ENCODE assay signal across 8 cellular contexts in genomic region chr17:4499431-4500187, GRCh38. TPM values are rescaled to one million over a fixed set of nuclear protein-coding genes. Genes with fewer than 3 reads are reported as not detected.
DNase-seq lines count a peak whose midpoint lies in the region; ATAC-seq and TF ChIP-seq lines count a peak whose summit lies in the region.

No MANE protein-coding gene starts in this region.

- intact Hi-C loops in head of caudate nucleus (cut with DNase I): loop anchor here (5.0 kb wide), 1 partner anchor 38 kb away; no protein-coding TSS in a partner anchor

- H3K27ac ChIP-seq in SK-N-SH (ENCODE audit: low read depth in 2 of 2, low read length in 1 of 2) (no peak overlapping the region), parathyroid adenoma (no peak overlapping the region)

- H3K4me1 Mint-ChIP-seq in activated CD4-positive, alpha-beta memory T cell treated with anti-CD3 and anti-CD28 coated beads, Interleukin-2, amount 10 ng/mL, durations not matched to agents 7 days and 5 days: peaks cover 21% of the 10 kb centered on the region

- peaks cover 57% of the 10 kb centered on the region for H3K27me3 Mint-ChIP-seq in activated CD4-positive, alpha-beta memory T cell treated with anti-CD3 and anti-CD28 coated beads, Interleukin-2, amount 10 ng/mL, durations not matched to agents 7 days and 5 days

- H3K4me3 ChIP-seq in SK-N-SH (ENCODE audit: low read depth in 2 of 2, low read length in 1 of 2) (no peak overlapping the region), parathyroid adenoma (ENCODE audit: low read depth, low read length) (no peak overlapping the region)

- TF ChIP-seq CTCF in SK-N-SH (IDR thresholded peaks at IDR 0.05) (no peak), parathyroid adenoma (IDR thresholded peaks at IDR 0.05) (no peak)

- no peaks in the 10 kb centered on the region for H3K9me3 Mint-ChIP-seq in activated CD4-positive, alpha-beta memory T cell treated with anti-CD3 and anti-CD28 coated beads, Interleukin-2, amount 10 ng/mL, durations not matched to agents 7 days and 5 days

- H4K20me1 ChIP-seq in SK-N-SH (ENCODE audit: insufficient read depth): 0 out of 2 replicates have a peak, but pooled peaks cover 7% of the 10 kb centered on the region

- H3K9ac ChIP-seq in SK-N-SH: no peak overlapping the region
- H3K9ac ChIP-seq in parathyroid adenoma: no peak overlapping the region

- no peaks in the 10 kb centered on the region for H3K36me3 ChIP-seq in SK-N-SH (replicated peaks in 1 of 2; ENCODE audit: control insufficient read depth in 1 of 2, insufficient read depth in 2 of 2, low read length in 1 of 2)
- H3K36me3 ChIP-seq in parathyroid adenoma (ENCODE audit: control insufficient read depth, insufficient read depth, low read length): no peaks in the 10 kb centered on the region

- WGBS in SK-N-SH (ENCODE audit: low lambda C conversion rate): 4% methylated on average over 27 of the region's 53 CpGs

- no peaks in the 10 kb centered on the region for H3K9me3 ChIP-seq in SK-N-SH
- no peaks in the 10 kb centered on the region for H3K9me3 ChIP-seq in parathyroid adenoma (ENCODE audit: control insufficient read depth, low read length)

- CTCF ChIA-PET in SK-N-SH (lab: Yijun Ruan, JAX): interaction anchor here (0.7 to 3.3 kb wide), 5 partner anchors 12 to 79 kb away, joined by 3 to 10 read pairs (median 3); no protein-coding TSS in a partner anchor
- CTCF ChIA-PET in activated CD4-positive, alpha-beta memory T cell treated with anti-CD3 and anti-CD28 coated beads, Interleukin-2, amount 10 ng/mL, durations not matched to agents 7 days and 5 days (lab: Charles Lee): interaction anchor here (0.6 to 2.3 kb wide), 5 partner anchors 10 to 475 kb away, joined by 3 to 10 read pairs (median 3); no protein-coding TSS in a partner anchor

- H3K27ac Mint-ChIP-seq in activated CD4-positive, alpha-beta memory T cell treated with anti-CD3 and anti-CD28 coated beads, Interleukin-2, amount 10 ng/mL, durations not matched to agents 7 days and 5 days: no peak overlapping the region

- ATAC-seq in SK-N-SH treated with all-trans-retinoic acid at 6 μM for 48 hours (no peak), GM21381 (IDR thresholded peaks at IDR 0.05; ENCODE audit: unreplicated experiment) (no peak), GM18873 (IDR thresholded peaks at IDR 0.05; ENCODE audit: low FRiP score, unreplicated experiment) (no peak)

- POLR2A ChIA-PET in SK-N-SH (lab: Yijun Ruan, JAX): no interaction called here
- POLR2A ChIA-PET in activated CD4-positive, alpha-beta memory T cell treated with anti-CD3 and anti-CD28 coated beads, Interleukin-2, amount 10 ng/mL, durations not matched to agents 7 days and 5 days (lab: Charles Lee): interaction anchor here (0.7 to 1.5 kb wide), 3 partner anchors 14 to 56 kb away, joined by 3 read pairs; no protein-coding TSS in a partner anchor

- H3K36me3 Mint-ChIP-seq in activated CD4-positive, alpha-beta memory T cell treated with anti-CD3 and anti-CD28 coated beads, Interleukin-2, amount 10 ng/mL, durations not matched to agents 7 days and 5 days (ENCODE audit: low read depth): no peaks in the 10 kb centered on the region

- H3F3A ChIP-seq in SK-N-SH (replicated peaks; ENCODE audit: insufficient read depth): peaks cover 5% of the 10 kb centered on the region

- H3K27me3 ChIP-seq in SK-N-SH (ENCODE audit: insufficient read depth): peaks cover 35% of the 10 kb centered on the region
- no peaks in the 10 kb centered on the region for H3K27me3 ChIP-seq in parathyroid adenoma (ENCODE audit: control insufficient read depth, insufficient read depth, low read length)

- peak overlapping the region; percentile 56 for H3K4me3 Mint-ChIP-seq in activated CD4-positive, alpha-beta memory T cell treated with anti-CD3 and anti-CD28 coated beads, Interleukin-2, amount 10 ng/mL, durations not matched to agents 7 days and 5 days

- DNase-seq in SK-N-SH: peak; percentile 75
- DNase-seq in activated CD4-positive, alpha-beta memory T cell treated with anti-CD3 and anti-CD28 coated beads, Interleukin-2, amount 10 ng/mL, durations not matched to agents 7 days and 5 days: peak; percentile 25
- peak in 41 of 42 donors; percentile 52 to 85 (median 74) for DNase-seq in head of caudate nucleus
- DNase-seq in NCI-H345 treated with DMSO at 0.1 percent for 48 hours (lab: John Stamatoyannopoulos, UW; ENCODE audit: unreplicated experiment): no peak

- no peaks in the 10 kb centered on the region for H3K79me2 ChIP-seq in SK-N-SH (ENCODE audit: insufficient read depth)
- no peaks in the 10 kb centered on the region for H3K79me2 ChIP-seq in parathyroid adenoma

- no peak for TF ChIP-seq EP300 in SK-N-SH (IDR thresholded peaks at IDR 0.05; ENCODE audit: borderline replicate concordance in 1 of 2, low read depth in 1 of 2, low read length in 1 of 2)

- H2AFZ ChIP-seq in SK-N-SH (ENCODE audit: low read depth) (no peak overlapping the region), parathyroid adenoma (peak overlapping the region; percentile 38)

- no peak for TF ChIP-seq RAD21 in SK-N-SH (IDR thresholded peaks at IDR 0.05; ENCODE audit: low read length)

- H3K4me2 ChIP-seq in SK-N-SH (peak overlapping the region; percentile 47; the same call in 1 of the 2 replicates), parathyroid adenoma (ENCODE audit: low read length) (peak overlapping the region; percentile 51)

- peaks cover 0 to 3% of the 10 kb centered on the region in 2 experiments; a peak in 1 of 4 replicates for H3K4me1 ChIP-seq in SK-N-SH (ENCODE audit: control insufficient read depth in 1 of 2, insufficient read depth in 2 of 2, low read depth in 1 of 2, low read length in 1 of 2)
- no peaks in the 10 kb centered on the region for H3K4me1 ChIP-seq in parathyroid adenoma

- no peaks in the 10 kb centered on the region for H3K9me2 ChIP-seq in SK-N-SH

TF ChIP-seq in SK-N-SH, 30 proteins besides CTCF, POLR2A, EP300 and RAD21 (continues in another document):
- TF ChIP-seq FOXM1 (IDR thresholded peaks at IDR 0.05; ENCODE audit: low read depth) (no peak), FOSL2 (IDR thresholded peaks at IDR 0.05; ENCODE audit: borderline replicate concordance, low read depth) (no peak), MXI1 (IDR thresholded peaks at IDR 0.05; ENCODE audit: low read depth, low read length) (no peak), MAX (IDR thresholded peaks at IDR 0.05; ENCODE audit: low read depth) (no peak), JUND (IDR thresholded peaks at IDR 0.05) (no peak), CHD2 (IDR thresholded peaks at IDR 0.05; ENCODE audit: low read length, partially characterized antibody) (no peak)

TF ChIP-seq in SK-N-SH treated with all-trans-retinoic acid at 6 μM for 48 hours, 23 proteins besides CTCF, POLR2A, EP300 and RAD21:
- TF ChIP-seq ISL1 (CRISPR knock-in tag; IDR thresholded peaks at IDR 0.05) (no peak), CREB5 (CRISPR knock-in tag; IDR thresholded peaks at IDR 0.05; ENCODE audit: low read depth) (no peak), ZNF70 (CRISPR knock-in tag; IDR thresholded peaks at IDR 0.05) (no peak), POU6F1 (CRISPR knock-in tag; IDR thresholded peaks at IDR 0.05; ENCODE audit: borderline replicate concordance, low read depth) (no peak), ZNF8 (CRISPR knock-in tag; IDR thresholded peaks at IDR 0.05) (no peak), OSR1 (CRISPR knock-in tag; IDR thresholded peaks at IDR 0.05) (no peak)

RNA-seq across cellular contexts. Expression of gene SPNS2, which starts 0.9 kb away (rescaled TPM):
- polyA plus RNA-seq in SK-N-SH (2012; rRNA removed): 0.08 TPM in 1 of 2 replicates, not detected in the other
- polyA plus RNA-seq in SK-N-SH (2012; cell fraction: cytosol; rRNA removed): 0.05 and 0.08 TPM in 2 replicates
- polyA plus RNA-seq in SK-N-SH (2012; cell fraction: nucleus; rRNA removed): 0.14 and 0.19 TPM in 2 replicates
- total RNA-seq in activated CD4-positive, alpha-beta memory T cell treated with anti-CD3 and anti-CD28 coated beads, Interleukin-2, amount 10 ng/mL, durations not matched to agents 7 days and 5 days: under 1 TPM; 0.15 to 0.60 TPM

RNA-seq across cellular contexts. Expression of gene MYBBP1A, which starts 55.6 kb away (rescaled TPM):
- 74.7 and 93.0 TPM in 2 replicates for polyA plus RNA-seq in SK-N-SH (2012; rRNA removed)
- 32.8 and 40.9 TPM in 2 replicates for polyA plus RNA-seq in SK-N-SH (2012; cell fraction: cytosol; rRNA removed)
- 264 and 287 TPM in 2 replicates for polyA plus RNA-seq in SK-N-SH (2012; cell fraction: nucleus; rRNA removed)
- total RNA-seq in activated CD4-positive, alpha-beta memory T cell treated with anti-CD3 and anti-CD28 coated beads, Interleukin-2, amount 10 ng/mL, durations not matched to agents 7 days and 5 days: 10 to 100 TPM; 36.7 to 37.7 TPM
